9 cellular contexts compared by ENCODE assay signal in genomic region chr14:59688224-59689170, GRCh38.
DNase-seq lines count a peak whose midpoint lies in the region; ATAC-seq and TF ChIP-seq lines count a peak whose summit lies in the region.
"Had no signal": no experiment of that assay in that cellular context is flagged by ENCODE, and none has a peak within 500 bp of the region (broad histone marks: within the 10 kb centered on the region; RNA-seq: fewer than 3 reads in every experiment).

No MANE protein-coding gene starts in this region.

- H2AFZ ChIP-seq in Loucy (ENCODE audit: low read length) (no peak overlapping the region), osteoblast (ENCODE audit: low read length) (no peak overlapping the region)

- H3K36me3 ChIP-seq in Loucy (ENCODE audit: insufficient read depth, low read length) (no peaks in the 10 kb centered on the region), esophagus squamous epithelium (no peaks in the 10 kb centered on the region), osteoblast (ENCODE audit: insufficient read depth, low read length) (no peaks in the 10 kb centered on the region)
- H3K36me3 ChIP-seq: neutrophil had no signal

- H3K9me3 Mint-ChIP-seq in naive thymus-derived CD8-positive, alpha-beta T cell, result peaks cover 0 to 5% (median 0%) of the 10 kb centered on the region in 9 donors

- H3K4me1 Mint-ChIP-seq in naive thymus-derived CD8-positive, alpha-beta T cell, result no peaks in the 10 kb centered on the region

- 66 to 83% methylated on average over 3 to 6 of the region's 8 CpGs for WGBS in esophagus squamous epithelium, 2 donors

- H3K79me2 ChIP-seq in Loucy (ENCODE audit: insufficient read depth, low read length) (no peaks in the 10 kb centered on the region), osteoblast (ENCODE audit: insufficient read depth, low read length) (no peaks in the 10 kb centered on the region)

- no peak overlapping the region for H3K4me2 ChIP-seq in Loucy (ENCODE audit: low read depth, low read length, poor library complexity, severe bottlenecking)
- no peak overlapping the region for H3K4me2 ChIP-seq in osteoblast (ENCODE audit: insufficient read depth, low read length)

- no peaks in the 10 kb centered on the region for H4K20me1 ChIP-seq in Loucy (ENCODE audit: insufficient read depth, low read length, poor library complexity, severe bottlenecking)
- H4K20me1 ChIP-seq in osteoblast (ENCODE audit: insufficient read depth, low read length), result no peaks in the 10 kb centered on the region

- POLR2A ChIA-PET in naive thymus-derived CD8-positive, alpha-beta T cell (lab: Charles Lee), result no interaction called here

- H3K4me1 ChIP-seq in Loucy (ENCODE audit: insufficient read depth, low read length, poor library complexity, severe bottlenecking) (no peaks in the 10 kb centered on the region), esophagus squamous epithelium (no peaks in the 10 kb centered on the region), osteoblast (ENCODE audit: insufficient read depth, low read length) (no peaks in the 10 kb centered on the region)

- TF ChIP-seq POLR2A in esophagus squamous epithelium (IDR thresholded peaks at IDR 0.05), result no peak

- no peaks in the 10 kb centered on the region for H3F3A ChIP-seq in Loucy (ENCODE audit: low read depth)

- no peak overlapping the region for H3K4me3 Mint-ChIP-seq in naive thymus-derived CD8-positive, alpha-beta T cell

- H3K4me3 ChIP-seq in AG10803 (ENCODE audit: low read length) (no peak overlapping the region), Loucy (ENCODE audit: low read length, poor library complexity, severe bottlenecking) (no peak overlapping the region), esophagus squamous epithelium (no peak overlapping the region), osteoblast (ENCODE audit: insufficient read depth, low read length) (no peak overlapping the region)

- H3K9me2 ChIP-seq in Loucy (replicated peaks; ENCODE audit: low read depth, low read length), result no peaks in the 10 kb centered on the region

- H3K27me3 Mint-ChIP-seq in naive thymus-derived CD8-positive, alpha-beta T cell, result peaks cover 10 to 75% (median 21%) of the 10 kb centered on the region in 5 donors

- no peaks in the 10 kb centered on the region for H3K36me3 Mint-ChIP-seq in naive thymus-derived CD8-positive, alpha-beta T cell

- H3K27ac ChIP-seq in esophagus squamous epithelium (no peak overlapping the region), osteoblast (ENCODE audit: low read depth, low read length) (no peak overlapping the region)
- H3K27ac ChIP-seq: neutrophil had no signal

- H3K27me3 ChIP-seq in Loucy (ENCODE audit: insufficient read depth, low read length, poor library complexity, severe bottlenecking) (no peaks in the 10 kb centered on the region), esophagus squamous epithelium (no peaks in the 10 kb centered on the region), osteoblast (ENCODE audit: insufficient read depth, low read length) (no peaks in the 10 kb centered on the region)
- H3K27me3 ChIP-seq: neutrophil had no signal

- in situ Hi-C loops in GM13976 (cut with MboI; ENCODE audit: low sequenced_read_pairs, unreplicated experiment), result no loop called here

- H3K27ac Mint-ChIP-seq in naive thymus-derived CD8-positive, alpha-beta T cell, result no peak overlapping the region

- H3K9ac ChIP-seq in Loucy (ENCODE audit: low read depth, low read length, poor library complexity, severe bottlenecking), result no peak overlapping the region

- ATAC-seq in HG02588 (IDR thresholded peaks at IDR 0.05; ENCODE audit: unreplicated experiment), result peak; percentile 97
- no peak for ATAC-seq in naive thymus-derived CD8-positive, alpha-beta T cell

- DNase-seq in AG10803 (ENCODE audit: low read depth) (peak; percentile 57), GM13976 (ENCODE audit: low spot score) (peak; percentile 39), SW480 (ENCODE audit: low spot score) (peak; percentile 50), esophagus squamous epithelium (lab: John Stamatoyannopoulos, UW) (no peak), osteoblast (ENCODE audit: insufficient read length, low spot score, missing footprints) (peak; percentile 63)
- no peak for DNase-seq in naive thymus-derived CD8-positive, alpha-beta T cell

- H3K9me3 ChIP-seq in Loucy (ENCODE audit: insufficient read depth, low read depth, low read length) (no peaks in the 10 kb centered on the region), esophagus squamous epithelium (no peaks in the 10 kb centered on the region), osteoblast (ENCODE audit: low read depth, low read length) (no peaks in the 10 kb centered on the region)
- H3K9me3 ChIP-seq: neutrophil had no signal

- intact Hi-C loops in esophagus squamous epithelium (cut with DNase I), result no loop called here

- TF ChIP-seq CTCF in AG10803 (conservative IDR thresholded peaks at IDR 0.05; ENCODE audit: low read length) (peak; percentile 77), GM13976 (IDR thresholded peaks at IDR 0.05; ENCODE audit: borderline replicate concordance, control extremely low read depth, extremely low read depth, insufficient read depth, missing control alignments) (peak; percentile 80), Loucy (conservative IDR thresholded peaks at IDR 0.05; ENCODE audit: low read length) (peak; percentile 80), esophagus squamous epithelium (IDR thresholded peaks at IDR 0.05) (peak in 4 of 6 experiments; percentile 29 to 64 (median 43)), osteoblast (IDR thresholded peaks at IDR 0.05; ENCODE audit: extremely low read depth, low read depth, low read length) (peak; percentile 72)

Comparison
In these comparisons a context has a peak if more than half of its experiments do, and no peak if none do; other contexts are left out.
1. DNase-seq: peak in AG10803 (single experiment), GM13976 (single experiment), SW480 (single experiment) and osteoblast (single experiment); none in esophagus squamous epithelium (single experiment) and naive thymus-derived CD8-positive, alpha-beta T cell (0 of 10).
2. Peak in every context shown above with its lines, with median percentiles within 50 percentile points of each other: CTCF ChIP-seq.